1 cellular context compared by ENCODE assay signal in genomic region chr21:45410151-45410864, GRCh38.
TF ChIP-seq lines count a peak whose summit lies in the region.

No MANE protein-coding gene starts in this region.

TF ChIP-seq in K562, 482 proteins besides CTCF, POLR2A, EP300 and RAD21 (continued from another document and continues in another):
- TF ChIP-seq MLX (CRISPR knock-in tag; conservative IDR thresholded peaks at IDR 0.05) = no peak
- no peak for TF ChIP-seq ZNF143 (CRISPR knock-in tag; IDR thresholded peaks at IDR 0.05)
- TF ChIP-seq CBFA2T2 (conservative IDR thresholded peaks at IDR 0.05) = peak; percentile 69
- no peak for TF ChIP-seq POU5F1 (IDR thresholded peaks at IDR 0.05; ENCODE audit: borderline replicate concordance, low read depth, low read length, partially characterized antibody)
- no peak for TF ChIP-seq SP2 (IDR thresholded peaks at IDR 0.05; ENCODE audit: extremely low read depth, low read depth, low read length, poor library complexity, severe bottlenecking)
- TF ChIP-seq ZBTB17 (CRISPR knock-in tag; IDR thresholded peaks at IDR 0.05) = no peak
- TF ChIP-seq NFIC (IDR thresholded peaks at IDR 0.05) = 0 out of 2 replicates have a peak, but pooled peaks have one; percentile 13
- no peak for TF ChIP-seq NCOA6 (IDR thresholded peaks at IDR 0.05)
- TF ChIP-seq TFAM (CRISPR knock-in tag; conservative IDR thresholded peaks at IDR 0.05) = no peak
- no peak for TF ChIP-seq SMARCB1 (IDR thresholded peaks at IDR 0.05; ENCODE audit: insufficient read length, low read depth)
- no peak for TF ChIP-seq ZNF134 (CRISPR knock-in tag; conservative IDR thresholded peaks at IDR 0.05)
- TF ChIP-seq ZNF717 (CRISPR knock-in tag; IDR thresholded peaks at IDR 0.05) = no peak
- no peak for TF ChIP-seq ZZZ3 (IDR thresholded peaks at IDR 0.05)
- no peak for TF ChIP-seq MYC (IDR thresholded peaks at IDR 0.05; ENCODE audit: low read depth, low read length)
- no peak for TF ChIP-seq MYC (CRISPR knock-in tag; IDR thresholded peaks at IDR 0.05; ENCODE audit: borderline replicate concordance, low read depth)
- TF ChIP-seq SMARCE1 (IDR thresholded peaks at IDR 0.05) = no peak
- no peak for TF ChIP-seq SNRNP70 (optimal IDR thresholded peaks at IDR 0.05; ENCODE audit: low read depth, low read length)
- TF ChIP-seq TAL1 (IDR thresholded peaks at IDR 0.05) = peak; percentile 40; the same call in 1 of the 2 replicates
- TF ChIP-seq KLF1 (tag; IDR thresholded peaks at IDR 0.05) = no peak
- no peak for TF ChIP-seq CCNT2 (IDR thresholded peaks at IDR 0.05; ENCODE audit: borderline replicate concordance, extremely low read depth, insufficient read length, low read depth, low read length)
- TF ChIP-seq GTF3C2 (IDR thresholded peaks at IDR 0.05; ENCODE audit: borderline replicate concordance, extremely low read depth, insufficient read length) = no peak
- no peak for TF ChIP-seq FOS (IDR thresholded peaks at IDR 0.05; ENCODE audit: extremely low read depth, insufficient read length)
- no peak for TF ChIP-seq FOXJ2 (tag; IDR thresholded peaks at IDR 0.05)
- no peak for TF ChIP-seq RUNX1 (IDR thresholded peaks at IDR 0.05; ENCODE audit: low read depth)
- TF ChIP-seq CREM (IDR thresholded peaks at IDR 0.05; ENCODE audit: low read depth) = no peak
- TF ChIP-seq THRAP3 (IDR thresholded peaks at IDR 0.05; ENCODE audit: borderline replicate concordance) = no peak
- TF ChIP-seq ZNF311 (CRISPR knock-in tag; IDR thresholded peaks at IDR 0.05) = no peak
- TF ChIP-seq TCF3 (CRISPR knock-in tag; IDR thresholded peaks at IDR 0.05) = peak; percentile 48
- TF ChIP-seq ZNF280A (IDR thresholded peaks at IDR 0.05; ENCODE audit: low read depth, partially characterized antibody) = no peak
- TF ChIP-seq ETV5 (CRISPR knock-in tag; IDR thresholded peaks at IDR 0.05; ENCODE audit: low read depth) = 0 out of 2 replicates have a peak, but pooled peaks have one; percentile 27
- TF ChIP-seq ARID1B (IDR thresholded peaks at IDR 0.05) = no peak
- no peak for TF ChIP-seq THAP7 (CRISPR knock-in tag; IDR thresholded peaks at IDR 0.05)
- TF ChIP-seq FOXA1 (IDR thresholded peaks at IDR 0.05; ENCODE audit: borderline replicate concordance) = no peak
- no peak for TF ChIP-seq TCF7L2 (IDR thresholded peaks at IDR 0.05; ENCODE audit: low read depth, low read length)
- no peak for TF ChIP-seq ZNF395 (CRISPR knock-in tag; IDR thresholded peaks at IDR 0.05)
- TF ChIP-seq MTA2 (IDR thresholded peaks at IDR 0.05; ENCODE audit: low read depth) = peak; percentile 30; the same call in 1 of the 2 replicates
- 0 out of 2 replicates have a peak, but pooled peaks have one; percentile 2 for TF ChIP-seq ZNF583 (CRISPR knock-in tag; IDR thresholded peaks at IDR 0.05)
- no peak for TF ChIP-seq ZFP1 (CRISPR knock-in tag; IDR thresholded peaks at IDR 0.05)
- TF ChIP-seq TSHZ1 (CRISPR knock-in tag; IDR thresholded peaks at IDR 0.05) = no peak
- TF ChIP-seq HNRNPK (IDR thresholded peaks at IDR 0.05; ENCODE audit: low read depth, low read length, poor library complexity, severe bottlenecking) = no peak
- no peak for TF ChIP-seq SAFB (IDR thresholded peaks at IDR 0.05; ENCODE audit: borderline replicate concordance, low read depth, low read length)
- 0 out of 2 replicates have a peak, but pooled peaks have one; percentile 23 for TF ChIP-seq ZNF76 (CRISPR knock-in tag; IDR thresholded peaks at IDR 0.05; ENCODE audit: borderline replicate concordance)
- TF ChIP-seq E4F1 (CRISPR knock-in tag; IDR thresholded peaks at IDR 0.05; ENCODE audit: borderline replicate concordance) = no peak
- TF ChIP-seq THRA (IDR thresholded peaks at IDR 0.05) = no peak
- TF ChIP-seq CBX5 (IDR thresholded peaks at IDR 0.05; ENCODE audit: borderline replicate concordance, low read depth) = no peak
- TF ChIP-seq CREBBP (IDR thresholded peaks at IDR 0.05; ENCODE audit: low read depth, low read length) = no peak
- no peak for TF ChIP-seq TEAD1 (CRISPR knock-in tag; IDR thresholded peaks at IDR 0.05)
- TF ChIP-seq PRPF4 (IDR thresholded peaks at IDR 0.05; ENCODE audit: insufficient read depth, low read depth, low read length, poor library complexity, severe bottlenecking) = no peak
- TF ChIP-seq POLR2G (IDR thresholded peaks at IDR 0.05; ENCODE audit: low read depth, low read length) = no peak
- TF ChIP-seq RBM39 (optimal IDR thresholded peaks at IDR 0.05; ENCODE audit: low read depth, low read length) = no peak
- TF ChIP-seq PHB2 (IDR thresholded peaks at IDR 0.05; ENCODE audit: low read depth) = no peak
- no peak; the same call in 1 of the 2 replicates for TF ChIP-seq KAT7 (CRISPR knock-in tag; IDR thresholded peaks at IDR 0.05; ENCODE audit: borderline replicate concordance)
- TF ChIP-seq MECOM (CRISPR knock-in tag; IDR thresholded peaks at IDR 0.05) = no peak
- TF ChIP-seq ZNF445 (CRISPR knock-in tag; IDR thresholded peaks at IDR 0.05; ENCODE audit: low read depth) = no peak
- TF ChIP-seq MCM7 (IDR thresholded peaks at IDR 0.05) = no peak
- TF ChIP-seq EHMT2 (IDR thresholded peaks at IDR 0.05) = no peak
- 0 out of 2 replicates have a peak, but pooled peaks have one; percentile 32 for TF ChIP-seq SMARCA4 (IDR thresholded peaks at IDR 0.05)
- no peak for TF ChIP-seq ZBTB8A (IDR thresholded peaks at IDR 0.05; ENCODE audit: partially characterized antibody)
- no peak for TF ChIP-seq PREB (CRISPR knock-in tag; IDR thresholded peaks at IDR 0.05)
- no peak for TF ChIP-seq PYGO2 (tag; IDR thresholded peaks at IDR 0.05)
- TF ChIP-seq STAT5A (IDR thresholded peaks at IDR 0.05; ENCODE audit: borderline replicate concordance, low read length) = no peak
- 0 out of 2 replicates have a peak, but pooled peaks have one; percentile 14 for TF ChIP-seq CXXC5 (CRISPR knock-in tag; IDR thresholded peaks at IDR 0.05)
- TF ChIP-seq MCM3 (IDR thresholded peaks at IDR 0.05) = no peak
- TF ChIP-seq BCOR (IDR thresholded peaks at IDR 0.05) = no peak
